ENCODE assay signal across 28 cellular contexts in the genomic region with DNA sequence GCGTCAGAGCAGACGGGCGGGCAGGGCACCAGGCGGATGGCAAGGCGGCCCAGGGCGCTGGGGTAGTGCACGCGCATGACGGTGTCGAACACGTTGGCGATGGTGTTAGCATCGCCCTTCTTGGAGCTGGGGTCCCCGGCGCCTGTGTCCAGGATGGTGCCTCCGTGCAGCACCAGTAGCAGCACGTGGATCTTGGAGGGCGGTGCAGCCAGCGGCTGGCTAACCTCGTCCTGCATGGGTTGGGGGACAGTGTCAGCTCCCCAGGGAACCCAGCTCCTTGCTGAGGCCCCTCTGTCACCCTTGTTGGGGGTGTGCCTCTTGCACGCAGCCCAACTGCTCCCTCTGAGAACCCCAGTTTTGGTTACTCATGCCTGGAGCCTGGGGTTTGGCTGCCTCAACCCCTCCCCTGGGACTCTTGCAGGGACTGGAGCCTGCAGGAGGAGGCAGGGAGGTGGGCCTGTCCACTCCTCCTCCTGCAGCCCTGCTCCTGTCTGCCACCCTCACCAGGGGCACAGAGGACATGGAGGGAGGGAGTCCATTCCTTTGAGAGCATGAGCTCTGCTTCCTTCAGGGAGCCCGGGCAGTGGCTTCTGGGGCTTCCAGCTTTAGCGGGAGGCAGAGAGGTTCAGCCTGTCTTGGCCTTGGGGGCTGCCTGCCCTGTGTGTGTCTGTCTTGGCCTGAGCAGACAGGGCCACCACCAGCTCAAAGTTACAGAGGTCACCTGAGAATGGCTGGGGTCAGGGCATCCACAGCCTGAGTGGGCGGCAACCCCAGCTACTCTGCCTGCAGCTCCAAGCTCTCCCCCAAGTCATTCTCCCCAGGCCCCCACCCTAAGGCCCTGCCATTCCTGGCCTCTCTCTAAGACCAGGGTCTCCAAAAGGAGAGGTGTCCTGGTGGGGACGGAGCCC.
"Had no signal": no experiment of that assay in that cellular context is flagged by ENCODE, and none has a peak within 500 bp of the region (broad histone marks: within the 10 kb centered on the region; RNA-seq: fewer than 3 reads in every experiment).

No MANE protein-coding gene starts in this region.

- H3K9me3 Mint-ChIP-seq: endodermal cell; immature natural killer cell; memory B cell; mesothelial cell of epicardium; natural killer cell treated with Interleukin-12 subunit alpha and Interleukin-12 subunit beta and Interleukin-15 and Interleukin-18, amount 100 ng/mL, for 72 hours; neural progenitor cell; stimulated activated effector memory CD8-positive, alpha-beta T cell treated with anti-CD3 and anti-CD28 coated beads, Interleukin-12 subunit alpha, Interleukin-12 subunit beta, amount 100 ng/mL, for 72 hours; stimulated activated naive CD8-positive, alpha-beta T cell treated with anti-CD3 and anti-CD28 coated beads, Interleukin-15, Interleukin-2, amounts not matched to agents 100 ng/mL and 50 ng/mL, for 24 hours had no signal

- DNase-seq: colonic mucosa; effector CD4-positive, alpha-beta T cell; endodermal cell; erythroblast; foreskin keratinocyte; immature natural killer cell; left cardiac atrium; left ventricle myocardium inferior; lower lobe of right lung; occipital lobe; retina; sigmoid colon; small intestine; stimulated activated CD4-positive, alpha-beta T cell treated with anti-CD3 and anti-CD28 coated beads, Interleukin-4, amount 100 ng/mL, for 1 hour; stimulated activated CD8-positive, alpha-beta memory T cell treated with anti-CD3 and anti-CD28 coated beads, Interleukin-4, amount 100 ng/mL, for 48 hours; tibial artery; upper lobe of left lung; uterus had no signal

- H3K27ac Mint-ChIP-seq: endodermal cell; immature natural killer cell; memory B cell; mesothelial cell of epicardium; natural killer cell treated with Interleukin-12 subunit alpha and Interleukin-12 subunit beta and Interleukin-15 and Interleukin-18, amount 100 ng/mL, for 72 hours; neural progenitor cell; stimulated activated naive CD8-positive, alpha-beta T cell treated with anti-CD3 and anti-CD28 coated beads, Interleukin-15, Interleukin-2, amounts not matched to agents 100 ng/mL and 50 ng/mL, for 24 hours had no signal

- H3K36me3 ChIP-seq: colonic mucosa, neural progenitor cell, uterus had no signal

- H3K4me3 Mint-ChIP-seq: endodermal cell; immature natural killer cell; memory B cell; mesothelial cell of epicardium; natural killer cell treated with Interleukin-12 subunit alpha and Interleukin-12 subunit beta and Interleukin-15 and Interleukin-18, amount 100 ng/mL, for 72 hours; neural progenitor cell; stimulated activated effector memory CD8-positive, alpha-beta T cell treated with anti-CD3 and anti-CD28 coated beads, Interleukin-12 subunit alpha, Interleukin-12 subunit beta, amount 100 ng/mL, for 72 hours; stimulated activated naive CD8-positive, alpha-beta T cell treated with anti-CD3 and anti-CD28 coated beads, Interleukin-15, Interleukin-2, amounts not matched to agents 100 ng/mL and 50 ng/mL, for 24 hours had no signal

- H3K27me3 ChIP-seq: colonic mucosa, foreskin keratinocyte, neural progenitor cell, sigmoid colon, tibial artery, upper lobe of left lung, uterus had no signal

- H3K9ac ChIP-seq: neural progenitor cell, parathyroid adenoma had no signal

- H3K27me3 Mint-ChIP-seq: memory B cell; natural killer cell treated with Interleukin-12 subunit alpha and Interleukin-12 subunit beta and Interleukin-15 and Interleukin-18, amount 100 ng/mL, for 72 hours; stimulated activated naive CD8-positive, alpha-beta T cell treated with anti-CD3 and anti-CD28 coated beads, Interleukin-15, Interleukin-2, amounts not matched to agents 100 ng/mL and 50 ng/mL, for 24 hours had no signal

- H3K4me3 ChIP-seq: colonic mucosa, left ventricle myocardium inferior, lower lobe of right lung, neural progenitor cell, psoas muscle, sigmoid colon, tibial artery, upper lobe of left lung, uterus had no signal

- H3K27ac ChIP-seq: colonic mucosa, foreskin keratinocyte, left ventricle myocardium inferior, lower lobe of right lung, neural progenitor cell, parathyroid adenoma, psoas muscle, sigmoid colon, tibial artery, upper lobe of left lung, uterus had no signal

- H3K4me1 ChIP-seq: colonic mucosa, foreskin keratinocyte, lower lobe of right lung, parathyroid adenoma, upper lobe of left lung, uterus had no signal

- H3K4me1 Mint-ChIP-seq: endodermal cell, immature natural killer cell had no signal

- ATAC-seq: foreskin keratinocyte; lower lobe of right lung; natural killer cell treated with Interleukin-12 subunit alpha and Interleukin-12 subunit beta and Interleukin-15 and Interleukin-18, amount 100 ng/mL, for 72 hours; psoas muscle; stimulated activated effector memory CD8-positive, alpha-beta T cell treated with anti-CD3 and anti-CD28 coated beads, Interleukin-12 subunit alpha, Interleukin-12 subunit beta, amount 100 ng/mL, for 72 hours had no signal

- FAIRE-seq: endothelial cell of umbilical vein, keratinocyte, small intestine had no signal

- H3K36me3 Mint-ChIP-seq: mesothelial cell of epicardium; natural killer cell treated with Interleukin-12 subunit alpha and Interleukin-12 subunit beta and Interleukin-15 and Interleukin-18, amount 100 ng/mL, for 72 hours; neural progenitor cell; stimulated activated effector memory CD8-positive, alpha-beta T cell treated with anti-CD3 and anti-CD28 coated beads, Interleukin-12 subunit alpha, Interleukin-12 subunit beta, amount 100 ng/mL, for 72 hours had no signal

- H3K9me3 ChIP-seq: colonic mucosa, left ventricle myocardium inferior, lower lobe of right lung, psoas muscle, sigmoid colon, tibial artery, upper lobe of left lung, uterus had no signal
